In the genomic region with DNA sequence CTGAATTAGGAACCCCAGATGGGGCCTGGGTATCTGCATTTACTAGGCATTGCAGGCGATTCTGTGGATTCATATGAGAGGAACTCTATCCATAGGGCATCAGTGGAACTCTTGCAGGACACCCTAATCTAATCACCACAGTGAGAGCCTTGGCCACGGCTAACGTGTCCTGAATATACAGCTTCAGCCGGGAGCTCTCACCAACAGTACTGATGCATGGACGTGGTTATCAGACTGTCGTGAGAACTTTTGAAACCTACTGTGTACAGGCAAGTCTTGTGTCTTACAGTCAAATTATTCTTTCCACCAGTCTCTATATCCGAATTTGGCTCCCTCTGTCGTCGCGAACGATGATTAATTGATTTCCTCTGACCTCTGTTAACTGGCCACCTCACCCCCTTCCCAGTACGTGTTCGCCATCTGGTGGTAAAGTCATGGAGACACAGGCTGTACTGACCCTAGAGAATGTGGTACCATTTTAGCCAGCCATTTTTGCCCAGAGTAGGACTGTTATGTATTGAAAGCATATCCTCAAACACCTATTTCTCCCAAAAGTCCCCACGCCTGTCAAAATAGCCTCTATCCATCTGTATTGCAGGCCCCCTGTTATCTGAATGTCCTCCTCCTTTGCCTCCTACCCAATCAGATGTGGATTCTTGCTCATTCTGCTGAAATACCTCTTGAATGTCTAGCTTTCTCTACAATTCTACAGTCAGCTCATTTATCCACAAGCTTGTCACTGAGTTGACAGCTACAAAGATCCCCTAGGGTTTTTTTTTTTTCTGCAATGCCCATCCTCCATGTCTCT, we compare ENCODE assay signal across 8 cellular contexts. TPM values are rescaled to one million over a fixed set of nuclear protein-coding genes. Genes with fewer than 3 reads are reported as not detected.
DNase-seq lines count a peak whose midpoint lies in the region; ATAC-seq and TF ChIP-seq lines count a peak whose summit lies in the region.

No MANE protein-coding gene starts in this region.

- 29% methylated on average over 14 of the region's 14 CpGs for WGBS in prostate gland

- H3K4me3 Mint-ChIP-seq in activated naive CD8-positive, alpha-beta T cell treated with anti-CD3 and anti-CD28 coated beads, Interleukin-2, amount 10 ng/mL, durations not matched to agents 7 days and 5 days, result no peak overlapping the region
- no peak overlapping the region for H3K4me3 Mint-ChIP-seq in immature natural killer cell

- POLR2A ChIA-PET in activated naive CD8-positive, alpha-beta T cell treated with anti-CD3 and anti-CD28 coated beads, Interleukin-2, amount 10 ng/mL, durations not matched to agents 7 days and 5 days (lab: Charles Lee), result no interaction called here

- H3K4me1 ChIP-seq in prostate gland (replicated peaks), result no peaks in the 10 kb centered on the region

- no peak overlapping the region for H3K27ac Mint-ChIP-seq in activated naive CD8-positive, alpha-beta T cell treated with anti-CD3 and anti-CD28 coated beads, Interleukin-2, amount 10 ng/mL, durations not matched to agents 7 days and 5 days
- H3K27ac Mint-ChIP-seq in immature natural killer cell, result no peak overlapping the region

- H3K4me3 ChIP-seq in prostate gland, result no peak overlapping the region

- peaks cover 18% of the 10 kb centered on the region for H3K27me3 Mint-ChIP-seq in activated naive CD8-positive, alpha-beta T cell treated with anti-CD3 and anti-CD28 coated beads, Interleukin-2, amount 10 ng/mL, durations not matched to agents 7 days and 5 days
- peaks cover 2 to 6% (median 5%) of the 10 kb centered on the region in 3 donors for H3K27me3 Mint-ChIP-seq in immature natural killer cell (ENCODE audit: low read depth in 3 of 3)

- intact Hi-C loops in left cardiac atrium (cut with DNase I) (loop anchor here (1.0 to 5.0 kb wide), 4 partner anchors 94 to 219 kb away; no protein-coding TSS in a partner anchor), prostate gland (cut with DNase I) (loop anchor here (2.0 to 5.0 kb wide), 3 partner anchors 98 to 219 kb away; no protein-coding TSS in a partner anchor)

- peak; percentile 35 to 85 (median 76) for TF ChIP-seq CTCF in prostate gland (IDR thresholded peaks at IDR 0.05)

- DNase-seq in D341Med (ENCODE audit: low spot score), result peak; percentile 79
- peak; percentile 35 for DNase-seq in NCI-H510A (lab: John Stamatoyannopoulos, UW)
- no peak for DNase-seq in activated naive CD8-positive, alpha-beta T cell treated with anti-CD3 and anti-CD28 coated beads, Interleukin-2, amount 10 ng/mL, durations not matched to agents 7 days and 5 days
- DNase-seq in left cardiac atrium, result peak; percentile 52
- DNase-seq in prostate gland (ENCODE audit: low spot score), result peak; percentile 15
- DNase-seq in immature natural killer cell, result no peak

- H3K27ac ChIP-seq in prostate gland, result no peak overlapping the region

- peaks cover 2% of the 10 kb centered on the region for H3K4me1 Mint-ChIP-seq in activated naive CD8-positive, alpha-beta T cell treated with anti-CD3 and anti-CD28 coated beads, Interleukin-2, amount 10 ng/mL, durations not matched to agents 7 days and 5 days
- no peaks in the 10 kb centered on the region for H3K4me1 Mint-ChIP-seq in immature natural killer cell

- TF ChIP-seq POLR2A in prostate gland (IDR thresholded peaks at IDR 0.05), result no peak

- ATAC-seq in GM18909 (IDR thresholded peaks at IDR 0.05; ENCODE audit: poor library complexity, unreplicated experiment), result peak; percentile 86
- ATAC-seq in HG03159 (IDR thresholded peaks at IDR 0.05; ENCODE audit: unreplicated experiment), result peak; percentile 81
- ATAC-seq in activated naive CD8-positive, alpha-beta T cell treated with anti-CD3 and anti-CD28 coated beads, Interleukin-2, amount 10 ng/mL, durations not matched to agents 7 days and 5 days (ENCODE audit: low read depth), result peak; percentile 50
- ATAC-seq in left cardiac atrium, result peak; percentile 92 to 94

- H3K27me3 ChIP-seq in prostate gland (replicated peaks; ENCODE audit: insufficient read depth), result no peaks in the 10 kb centered on the region

- H3K36me3 ChIP-seq in prostate gland, result no peaks in the 10 kb centered on the region

- H3K9me3 ChIP-seq in prostate gland, result no peaks in the 10 kb centered on the region

- H3K36me3 Mint-ChIP-seq in activated naive CD8-positive, alpha-beta T cell treated with anti-CD3 and anti-CD28 coated beads, Interleukin-2, amount 10 ng/mL, durations not matched to agents 7 days and 5 days, result no peaks in the 10 kb centered on the region
- no peaks in the 10 kb centered on the region for H3K36me3 Mint-ChIP-seq in immature natural killer cell

- no peaks in the 10 kb centered on the region for H3K9me3 Mint-ChIP-seq in activated naive CD8-positive, alpha-beta T cell treated with anti-CD3 and anti-CD28 coated beads, Interleukin-2, amount 10 ng/mL, durations not matched to agents 7 days and 5 days
- H3K9me3 Mint-ChIP-seq in immature natural killer cell, result no peaks in the 10 kb centered on the region

RNA-seq across cellular contexts. Expression of a gene that starts 39.7 kb away (rescaled TPM):
- total RNA-seq in activated naive CD8-positive, alpha-beta T cell treated with anti-CD3 and anti-CD28 coated beads, Interleukin-2, amount 10 ng/mL, durations not matched to agents 7 days and 5 days, result not detected
- total RNA-seq in left cardiac atrium (1 to 10 TPM; 1.5 to 9.1 TPM), prostate gland (1 to 10 TPM; 1.2 to 1.4 TPM)
- not detected for polyA plus RNA-seq in immature natural killer cell

RNA-seq across cellular contexts. Expression of a gene that starts 42.8 kb away (rescaled TPM):
- not detected for total RNA-seq in activated naive CD8-positive, alpha-beta T cell treated with anti-CD3 and anti-CD28 coated beads, Interleukin-2, amount 10 ng/mL, durations not matched to agents 7 days and 5 days
- total RNA-seq in left cardiac atrium, result under 1 TPM; 0.56 to 0.86 TPM
- total RNA-seq in prostate gland, result 1 to 10 TPM in 1 of 2 donors, not detected in 1; 4.4 TPM
- not detected for polyA plus RNA-seq in immature natural killer cell

Comparison
In these comparisons a context has a peak if more than half of its experiments do, and no peak if none do; other contexts are left out.
1. DNase-seq: peak in D341Med (single experiment), NCI-H510A (single experiment), left cardiac atrium (single experiment) and prostate gland (single experiment); none in activated naive CD8-positive, alpha-beta T cell treated with anti-CD3 and anti-CD28 coated beads, Interleukin-2, amount 10 ng/mL, durations not matched to agents 7 days and 5 days (single experiment) and immature natural killer cell (0 of 3).
2. Peak in every context shown above with its lines, with median percentiles within 50 percentile points of each other: ATAC-seq.